8 cellular contexts compared by ENCODE assay signal in genomic region chr17:42389135-42389417, GRCh38. TPM values are rescaled to one million over a fixed set of nuclear protein-coding genes. Genes with fewer than 3 reads are reported as not detected.
DNase-seq lines count a peak whose midpoint lies in the region; ATAC-seq and TF ChIP-seq lines count a peak whose summit lies in the region.

No MANE protein-coding gene starts in this region.

- peak overlapping the region; percentile 76 for H3K18ac ChIP-seq in H9 (ENCODE audit: insufficient read length, low read depth, low read length)

- H3K56ac ChIP-seq in H9 (ENCODE audit: insufficient read length, low read depth, low read length) = no peak overlapping the region

- H2BK120ac ChIP-seq in H9 (ENCODE audit: low read depth, low read length, poor library complexity, severe bottlenecking) = no peak overlapping the region

- peak overlapping the region; percentile 20 for H3K9ac ChIP-seq in H9 (ENCODE audit: extremely low read depth, insufficient read length, low read length)

- peaks cover 3% of the 10 kb centered on the region for H3K79me1 ChIP-seq in H9 (ENCODE audit: insufficient read depth, low read depth, low read length, poor library complexity, severe bottlenecking)

- no peak overlapping the region for H2BK20ac ChIP-seq in H9 (ENCODE audit: low read depth, low read length, poor library complexity, severe bottlenecking)

- no peak overlapping the region for H2AFZ ChIP-seq in H9 (ENCODE audit: low read length)

- H3K4me1 Mint-ChIP-seq in H9 = peaks cover 36 to 37% of the 10 kb centered on the region in 2 experiments
- peaks cover 53% of the 10 kb centered on the region for H3K4me1 Mint-ChIP-seq in activated CD8-positive, alpha-beta T cell treated with anti-CD3 and anti-CD28 coated beads, Interleukin-2, amount 10 ng/mL, durations not matched to agents 7 days and 5 days (ENCODE audit: low read depth)

- no peak overlapping the region for H3K23ac ChIP-seq in H9 (ENCODE audit: insufficient read length, low read depth, low read length)

- ATAC-seq in activated CD8-positive, alpha-beta T cell treated with anti-CD3 and anti-CD28 coated beads, Interleukin-2, amount 10 ng/mL, durations not matched to agents 7 days and 5 days = peak; percentile 65
- ATAC-seq in HG02981 (IDR thresholded peaks at IDR 0.05; ENCODE audit: unreplicated experiment) = no peak
- no peak for ATAC-seq in GM18498 (IDR thresholded peaks at IDR 0.05; ENCODE audit: unreplicated experiment)

- H4K91ac ChIP-seq in H9 (ENCODE audit: insufficient read length, low read depth, low read length) = no peak overlapping the region

- no peak overlapping the region for H2BK12ac ChIP-seq in H9 (ENCODE audit: insufficient read length, low read depth, low read length)

- H4K5ac ChIP-seq in H9 (ENCODE audit: insufficient read length, low read depth, low read length) = peak overlapping the region; percentile 38

- H3K4ac ChIP-seq in H9 (ENCODE audit: low read depth, low read length) = no peak overlapping the region

- no peaks in the 10 kb centered on the region for H3K9me3 Mint-ChIP-seq in H9
- no peaks in the 10 kb centered on the region for H3K9me3 Mint-ChIP-seq in activated CD8-positive, alpha-beta T cell treated with anti-CD3 and anti-CD28 coated beads, Interleukin-2, amount 10 ng/mL, durations not matched to agents 7 days and 5 days (ENCODE audit: insufficient read depth)

- TF ChIP-seq CTCF in AG10803 (conservative IDR thresholded peaks at IDR 0.05; ENCODE audit: low read length) (no peak), H9 (conservative IDR thresholded peaks at IDR 0.05) (no peak), suprapubic skin (IDR thresholded peaks at IDR 0.05) (no peak)

- H3K36me3 Mint-ChIP-seq in H9 (ENCODE audit: insufficient read depth in 1 of 3, low read depth in 3 of 3) = peaks cover 2 to 9% (median 3%) of the 10 kb centered on the region in 3 experiments; a peak in 4 of 7 replicates
- H3K36me3 Mint-ChIP-seq in activated CD8-positive, alpha-beta T cell treated with anti-CD3 and anti-CD28 coated beads, Interleukin-2, amount 10 ng/mL, durations not matched to agents 7 days and 5 days (ENCODE audit: low read depth) = peaks cover 14% of the 10 kb centered on the region

- no CpG with 5 or more reads among the region's 11 CpGs for WGBS in H9 (ENCODE audit: extremely low coverage, insufficient read length, low lambda C conversion rate)
- WGBS in suprapubic skin = 4% methylated on average over 11 of the region's 11 CpGs

- no peak overlapping the region for H2AK5ac ChIP-seq in H9 (ENCODE audit: insufficient read length, low read length)

- no peak for DNase-seq in AG10803 (ENCODE audit: low read depth)
- DNase-seq in H9 = no peak
- no peak for DNase-seq in activated CD8-positive, alpha-beta T cell treated with anti-CD3 and anti-CD28 coated beads, Interleukin-2, amount 10 ng/mL, durations not matched to agents 7 days and 5 days
- DNase-seq in suprapubic skin (ENCODE audit: low spot score in 2 of 2) = no peak
- DNase-seq in activated CD8-positive, alpha-beta memory T cell treated with anti-CD3 and anti-CD28 coated beads, Interleukin-2, amount 50 U/mL, for 48 hours = no peak

- TF ChIP-seq POLR2A in suprapubic skin (IDR thresholded peaks at IDR 0.05) = no peak

- H3K27ac ChIP-seq in H9 (ENCODE audit: insufficient read length, low read depth, low read length) (no peak overlapping the region), suprapubic skin (peak overlapping the region; percentile 98)

- H3K79me2 ChIP-seq in H9 (ENCODE audit: insufficient read depth, low read length) = peaks cover 24% of the 10 kb centered on the region; the same call in 1 of the 2 replicates

- H3K14ac ChIP-seq in H9 (ENCODE audit: insufficient read depth, low read length) = peak overlapping the region; percentile 68; the same call in 1 of the 2 replicates

- H3K4me1 ChIP-seq in H9 (ENCODE audit: insufficient read depth, low read length) (no peaks in the 10 kb centered on the region), suprapubic skin (peaks cover 38% of the 10 kb centered on the region)

- no peaks in the 10 kb centered on the region for H3K27me3 ChIP-seq in H9 (ENCODE audit: insufficient read depth, low read length)
- no peaks in the 10 kb centered on the region for H3K27me3 ChIP-seq in suprapubic skin

- H3K4me3 ChIP-seq in AG10803 (ENCODE audit: low read length) (peak overlapping the region; percentile 62), iPS-18c (ENCODE audit: insufficient read depth, low read depth, low read length) (peak overlapping the region; percentile 50; the same call in 1 of the 2 replicates), suprapubic skin (peak overlapping the region; percentile 77)

- no peaks in the 10 kb centered on the region for H3K36me3 ChIP-seq in suprapubic skin

- peak overlapping the region; percentile 95 to 98 for H3K4me3 Mint-ChIP-seq in H9
- peak overlapping the region; percentile 89 for H3K4me3 Mint-ChIP-seq in activated CD8-positive, alpha-beta T cell treated with anti-CD3 and anti-CD28 coated beads, Interleukin-2, amount 10 ng/mL, durations not matched to agents 7 days and 5 days

- H3T11ph ChIP-seq in H9 (ENCODE audit: low read length) = no peak overlapping the region

- H3K27ac Mint-ChIP-seq in H9 = peak overlapping the region; percentile 91 to 98 (median 95)
- H3K27ac Mint-ChIP-seq in activated CD8-positive, alpha-beta T cell treated with anti-CD3 and anti-CD28 coated beads, Interleukin-2, amount 10 ng/mL, durations not matched to agents 7 days and 5 days = peak overlapping the region; percentile 99

- no peaks in the 10 kb centered on the region for H4K20me1 ChIP-seq in H9 (ENCODE audit: control insufficient read depth, insufficient read depth, insufficient read length)

- H2BK5ac ChIP-seq in H9 (ENCODE audit: insufficient read length, low read length) = no peak overlapping the region

- CTCF ChIA-PET in activated CD8-positive, alpha-beta T cell treated with anti-CD3 and anti-CD28 coated beads, Interleukin-2, amount 10 ng/mL, durations not matched to agents 7 days and 5 days (lab: Charles Lee) = interaction anchor here (0.7 to 7.7 kb wide), 20 partner anchors 10 to 167 kb away, joined by 3 to 74 read pairs (median 6); no protein-coding TSS in a partner anchor

- POLR2A ChIA-PET in activated CD8-positive, alpha-beta T cell treated with anti-CD3 and anti-CD28 coated beads, Interleukin-2, amount 10 ng/mL, durations not matched to agents 7 days and 5 days (lab: Charles Lee) = interaction anchor here (0.6 to 3.2 kb wide), 26 partner anchors 10 to 276 kb away, joined by 3 to 24 read pairs (median 4); partner anchors contain the start of genes DHX58 and STAT5A

- peak overlapping the region; percentile 61 for H4K8ac ChIP-seq in H9 (replicated peaks; ENCODE audit: insufficient read length, low read depth, low read length)

- no peaks in the 10 kb centered on the region for H3K27me3 Mint-ChIP-seq in H9 (ENCODE audit: low read depth)
- H3K27me3 Mint-ChIP-seq in activated CD8-positive, alpha-beta T cell treated with anti-CD3 and anti-CD28 coated beads, Interleukin-2, amount 10 ng/mL, durations not matched to agents 7 days and 5 days (ENCODE audit: low read depth) = no peaks in the 10 kb centered on the region

- peak overlapping the region; percentile 94 for H3K4me2 ChIP-seq in H9 (ENCODE audit: insufficient read depth, insufficient read length, low read length)

- H2BK15ac ChIP-seq in H9 (ENCODE audit: low read depth, low read length) = no peak overlapping the region

- H3K23me2 ChIP-seq in H9 (ENCODE audit: insufficient read length, low read depth, low read length, poor library complexity, severe bottlenecking) = peaks cover 8% of the 10 kb centered on the region

- no peak for TF ChIP-seq EP300 in suprapubic skin (IDR thresholded peaks at IDR 0.05)

- H3K9me3 ChIP-seq in H9 (ENCODE audit: control insufficient read depth, low read depth, low read length) (no peaks in the 10 kb centered on the region), iPS-18c (ENCODE audit: control insufficient read depth, insufficient read depth, low read length) (no peaks in the 10 kb centered on the region), suprapubic skin (no peaks in the 10 kb centered on the region)

RNA-seq across cellular contexts. Expression of gene STAT3, which starts 0.8 kb away (rescaled TPM):
- total RNA-seq in H9 (2021) = 82.1 and 83.2 TPM in 2 replicates
- total RNA-seq in activated CD8-positive, alpha-beta T cell treated with anti-CD3 and anti-CD28 coated beads, Interleukin-2, amount 10 ng/mL, durations not matched to agents 7 days and 5 days = 100 to 1,000 TPM in 1 of 2 experiments, 10 to 100 TPM in 1; 94.7 to 101 TPM
- total RNA-seq in suprapubic skin = 100 to 1,000 TPM; 144 to 174 (median 152) TPM

RNA-seq across cellular contexts. Expression of gene CAVIN1, which starts 34.0 kb away (rescaled TPM):
- total RNA-seq in H9 (2021) (65.2 and 70.0 TPM in 2 replicates), suprapubic skin (100 to 1,000 TPM; 153 to 224 (median 182) TPM)
- 1 to 10 TPM; 1.7 to 2.0 TPM for total RNA-seq in activated CD8-positive, alpha-beta T cell treated with anti-CD3 and anti-CD28 coated beads, Interleukin-2, amount 10 ng/mL, durations not matched to agents 7 days and 5 days

Comparison
In these comparisons a context has a peak if more than half of its experiments do, and no peak if none do; other contexts are left out.
1. RNA of gene CAVIN1, which starts 34.0 kb away (total RNA-seq): 153 to 224 TPM in suprapubic skin and 65.2 to 70.0 TPM in H9; 1.7 to 2.0 TPM in activated CD8-positive, alpha-beta T cell treated with anti-CD3 and anti-CD28 coated beads, Interleukin-2, amount 10 ng/mL, durations not matched to agents 7 days and 5 days; every median in the first group is over 10 times any median in the second.
2. Peak in every context shown above with its lines, with median percentiles within 50 percentile points of each other: H3K4me3 ChIP-seq.